Comparison of ENCODE assay signal across 11 cellular contexts in the genomic region with DNA sequence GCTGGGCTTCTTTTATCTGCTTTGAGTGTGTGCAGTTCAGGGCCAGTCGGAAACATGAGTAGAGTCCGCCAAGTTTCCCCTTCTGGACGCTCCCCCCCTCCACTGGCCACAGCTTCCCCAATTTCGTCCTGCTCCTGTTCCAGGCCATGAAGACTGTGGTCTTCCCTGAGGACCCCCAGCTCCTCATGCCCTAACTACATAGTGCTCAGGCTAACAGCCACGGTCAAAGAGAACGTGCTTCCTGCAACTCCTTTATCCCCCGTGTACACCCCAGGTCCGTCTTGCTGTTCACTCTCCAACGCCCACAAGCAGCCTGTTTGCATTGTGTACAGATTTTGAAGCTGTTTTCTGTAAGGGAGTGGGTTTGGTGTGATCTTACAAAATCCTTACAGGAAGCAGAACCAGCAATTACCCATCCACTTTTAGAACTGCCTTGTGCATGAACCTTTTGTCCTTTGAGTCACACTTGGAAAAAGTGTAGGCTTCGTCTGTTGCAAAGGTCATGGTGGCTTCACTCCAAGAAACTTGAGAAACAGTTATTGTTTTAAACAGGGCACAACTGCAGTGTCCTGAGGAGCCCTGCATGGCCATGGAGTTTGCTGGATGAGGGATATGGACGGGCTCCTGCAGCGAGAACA.
A peak's percentile ranks its signal among the peaks of the same experiment; 100 is the strongest.
DNase-seq lines count a peak whose midpoint lies in the region; ATAC-seq, FAIRE-seq and TF ChIP-seq lines count a peak whose summit lies in the region.
"Had no signal": no experiment of that assay in that cellular context is flagged by ENCODE, and none has a peak within 500 bp of the region (broad histone marks: within the 10 kb centered on the region; RNA-seq: fewer than 3 reads in every experiment).

No MANE protein-coding gene starts in this region.

- H3K79me2 ChIP-seq in MM.1S (ENCODE audit: low read length): no peaks in the 10 kb centered on the region

- H3K27ac Mint-ChIP-seq in Caco-2 (ENCODE audit: unreplicated experiment): no peak overlapping the region
- H3K27ac Mint-ChIP-seq: CD4-positive, alpha-beta T cell had no signal

- no peak overlapping the region for H2AFZ ChIP-seq in MM.1S (ENCODE audit: low read length)

- CTCF ChIA-PET in Caco-2 (lab: Charles Lee): no interaction called here

- H3K4me3 ChIP-seq in fibroblast of villous mesenchyme (ENCODE audit: low read depth, low read length): no peak overlapping the region
- H3K4me3 ChIP-seq in pancreas: no peak overlapping the region
- no peak overlapping the region for H3K4me3 ChIP-seq in Caco-2 (ENCODE audit: low read depth, low read length)
- H3K4me3 ChIP-seq in MM.1S (ENCODE audit: low read length): no peak overlapping the region

- H3K9me3 Mint-ChIP-seq in Caco-2 (ENCODE audit: unreplicated experiment): peaks cover 29% of the 10 kb centered on the region

- 76 to 83% methylated on average over 12 of the region's 12 CpGs for WGBS in pancreas, 2 donors

- no peaks in the 10 kb centered on the region for H3K36me3 Mint-ChIP-seq in Caco-2 (ENCODE audit: insufficient read depth, unreplicated experiment)

- intact Hi-C loops in pancreas (cut with DNase I): no loop called here
- intact Hi-C loops in Caco-2 (cut with micrococcal nuclease; ENCODE audit: unreplicated experiment): no loop called here

- H3K27me3 ChIP-seq in pancreas (no peaks in the 10 kb centered on the region), Caco-2 (replicated peaks; ENCODE audit: control insufficient read depth, insufficient read depth, low read length) (no peaks in the 10 kb centered on the region), MM.1S (replicated peaks; ENCODE audit: insufficient read depth, low read length) (no peaks in the 10 kb centered on the region)

- no peak overlapping the region for H3K4me3 Mint-ChIP-seq in Caco-2 (ENCODE audit: unreplicated experiment)
- H3K4me3 Mint-ChIP-seq: CD4-positive, alpha-beta T cell had no signal

- DNase-seq in COLO829 (ENCODE audit: low spot score): peak; percentile 78
- peak; percentile 65 for DNase-seq in SIG-M5 (lab: John Stamatoyannopoulos, UW)
- peak; percentile 61 for DNase-seq in fibroblast of villous mesenchyme (ENCODE audit: low read depth)
- DNase-seq in pancreas: no peak
- no peak for DNase-seq in GM19239 (ENCODE audit: insufficient read length, low spot score)
- DNase-seq in Caco-2: no peak
- DNase-seq in MM.1S: no peak
- DNase-seq: CD4-positive, alpha-beta T cell; NCI-H2107 had no signal

- no peaks in the 10 kb centered on the region for H3F3A ChIP-seq in MM.1S (ENCODE audit: insufficient read depth, low read length)

- H3K9me3 ChIP-seq in pancreas: no peaks in the 10 kb centered on the region
- no peaks in the 10 kb centered on the region; the same call in 1 of the 2 replicates for H3K9me3 ChIP-seq in Caco-2
- H3K9me3 ChIP-seq in MM.1S (replicated peaks; ENCODE audit: insufficient read depth, low read length): no peaks in the 10 kb centered on the region

- H3K9ac ChIP-seq in MM.1S (ENCODE audit: low read length): no peak overlapping the region

- H3K27ac ChIP-seq in pancreas (peak overlapping the region in 2 of 4 donors; percentile 15 to 22), MM.1S (ENCODE audit: low read length) (no peak overlapping the region)

- H3K4me1 ChIP-seq in pancreas: no peaks in the 10 kb centered on the region
- no peaks in the 10 kb centered on the region for H3K4me1 ChIP-seq in Caco-2
- no peaks in the 10 kb centered on the region for H3K4me1 ChIP-seq in MM.1S (ENCODE audit: low read length)

- H3K4me1 Mint-ChIP-seq in Caco-2 (ENCODE audit: low read depth, unreplicated experiment): no peaks in the 10 kb centered on the region

- BruUV-seq in Caco-2 (replicated peaks; lab: Mats Ljungman, UMichigan): no TSS peak

- H3K9me2 ChIP-seq in MM.1S (replicated peaks; ENCODE audit: insufficient read depth, low read length): no peaks in the 10 kb centered on the region

- TF ChIP-seq CTCF in fibroblast of villous mesenchyme (IDR thresholded peaks at IDR 0.05; ENCODE audit: insufficient read depth, low read depth, low read length): no peak
- no peak for TF ChIP-seq CTCF in pancreas (IDR thresholded peaks at IDR 0.05)
- no peak for TF ChIP-seq CTCF in Caco-2 (IDR thresholded peaks at IDR 0.05; ENCODE audit: insufficient read depth in 1 of 2, low read depth in 1 of 2, low read length in 1 of 2, severe bottlenecking in 1 of 2, unreplicated experiment in 1 of 2)
- no peak for TF ChIP-seq CTCF in MM.1S (IDR thresholded peaks at IDR 0.05; ENCODE audit: low read length)

- FAIRE-seq in pancreas (lab: Jason Lieb, UNC): no peak
- no peak for FAIRE-seq in GM19239 (lab: Jason Lieb, UNC)
- FAIRE-seq: GM12891 had no signal

- no peaks in the 10 kb centered on the region for H3K36me3 ChIP-seq in pancreas
- H3K36me3 ChIP-seq in Caco-2 (ENCODE audit: control insufficient read depth, insufficient read depth, low read length): no peaks in the 10 kb centered on the region
- no peaks in the 10 kb centered on the region for H3K36me3 ChIP-seq in MM.1S (replicated peaks; ENCODE audit: insufficient read depth, low read length)

- POLR2A ChIA-PET in Caco-2 (lab: Charles Lee): no interaction called here

- ATAC-seq in pancreas (peak in 3 of 4 donors; percentile 46 to 66 (median 58)), GM21576 (IDR thresholded peaks at IDR 0.05; ENCODE audit: unreplicated experiment) (no peak)

- H4K20me1 ChIP-seq in MM.1S (ENCODE audit: insufficient read depth, low read length): no peaks in the 10 kb centered on the region

- peaks cover 27% of the 10 kb centered on the region for H3K27me3 Mint-ChIP-seq in Caco-2 (ENCODE audit: insufficient read depth, unreplicated experiment)

- H3K4me2 ChIP-seq in MM.1S (ENCODE audit: low read depth, low read length): no peak overlapping the region

Comparison
In these comparisons a context has a peak if more than half of its experiments do, and no peak if none do; other contexts are left out.
1. DNase-seq: peak in COLO829 (single experiment), SIG-M5 (single experiment) and fibroblast of villous mesenchyme (single experiment); none in pancreas (0 of 6), GM19239 (single experiment), Caco-2 (0 of 2) and MM.1S (single experiment).